ENCODE assay signal across 1 cellular context in genomic region chr21:42262826-42263225, GRCh38.
TF ChIP-seq lines count a peak whose summit lies in the region.

No MANE protein-coding gene starts in this region.

TF ChIP-seq in IMR-90, 13 proteins besides CTCF, POLR2A, EP300 and RAD21:
- TF ChIP-seq MAFK (IDR thresholded peaks at IDR 0.05; ENCODE audit: low read depth, low read length) = no peak
- TF ChIP-seq BHLHE40 (IDR thresholded peaks at IDR 0.05; ENCODE audit: low read depth, low read length) = no peak
- TF ChIP-seq SMC3 (IDR thresholded peaks at IDR 0.05; ENCODE audit: low read depth, low read length) = no peak
- TF ChIP-seq RFX5 (IDR thresholded peaks at IDR 0.05; ENCODE audit: low read depth, low read length) = no peak
- no peak for TF ChIP-seq ELK1 (IDR thresholded peaks at IDR 0.05; ENCODE audit: borderline replicate concordance, low read depth, low read length)
- TF ChIP-seq USF2 (IDR thresholded peaks at IDR 0.05; ENCODE audit: low read depth, low read length) = no peak
- no peak for TF ChIP-seq CHD1 (IDR thresholded peaks at IDR 0.05; ENCODE audit: low read depth, low read length)
- no peak for TF ChIP-seq MAZ (IDR thresholded peaks at IDR 0.05; ENCODE audit: borderline replicate concordance, low read depth, low read length)
- no peak for TF ChIP-seq RCOR1 (IDR thresholded peaks at IDR 0.05; ENCODE audit: insufficient replicate concordance, low read length)
- no peak for TF ChIP-seq FOS (IDR thresholded peaks at IDR 0.05; ENCODE audit: low read depth, low read length)
- TF ChIP-seq MXI1 (IDR thresholded peaks at IDR 0.05; ENCODE audit: borderline replicate concordance, low read depth, low read length) = no peak
- no peak for TF ChIP-seq CEBPB (IDR thresholded peaks at IDR 0.05; ENCODE audit: low read depth, low read length)
- TF ChIP-seq NFE2L2 (IDR thresholded peaks at IDR 0.05; ENCODE audit: low read depth, low read length) = no peak
